18 cellular contexts compared by ENCODE assay signal in the genomic region with DNA sequence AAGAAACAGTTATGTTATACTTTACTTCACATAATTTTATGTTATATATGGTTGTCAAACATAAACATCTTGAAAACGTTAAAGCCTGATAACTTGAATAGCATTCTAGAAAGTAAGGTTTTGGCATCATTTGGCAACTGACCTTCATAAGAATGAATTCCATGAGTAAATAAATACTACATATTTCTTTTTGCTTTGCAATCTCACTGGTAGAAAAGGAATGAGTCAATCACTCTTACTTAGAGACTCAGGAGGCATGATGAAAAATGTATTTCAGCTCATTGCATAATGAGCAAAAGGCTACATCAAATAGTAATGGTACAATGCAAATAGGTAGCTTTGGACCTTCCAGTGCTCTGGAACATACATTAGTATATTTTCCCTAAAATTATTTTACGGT.
DNase-seq lines count a peak whose midpoint lies in the region; FAIRE-seq and TF ChIP-seq lines count a peak whose summit lies in the region.
"Had no signal": no experiment of that assay in that cellular context is flagged by ENCODE, and none has a peak within 500 bp of the region (broad histone marks: within the 10 kb centered on the region; RNA-seq: fewer than 3 reads in every experiment).

No MANE protein-coding gene starts in this region.

- BruUV-seq in MCF 10A (replicated peaks; lab: Mats Ljungman, UMichigan), result no TSS peak

- CTCF ChIA-PET in MCF 10A (lab: Yijun Ruan, JAX), result no interaction called here

- no peak for FAIRE-seq in bronchial epithelial cell (lab: Jason Lieb, UNC)
- FAIRE-seq: GM12878, GM18507, H54 had no signal

- H3K4me3 ChIP-seq in breast epithelium, result no peak overlapping the region
- H3K4me3 ChIP-seq in bronchial epithelial cell (ENCODE audit: low read depth, low read length), result no peak overlapping the region
- no peak overlapping the region for H3K4me3 ChIP-seq in thyroid gland (replicated peaks in 1 of 3)
- H3K4me3 ChIP-seq: BLaER1, GM12878, GM23248 had no signal

- DNase-seq in MCF 10A (ENCODE audit: unreplicated experiment) (peak; percentile 3), breast epithelium (ENCODE audit: low spot score in 2 of 2) (no peak), bronchial epithelial cell (ENCODE audit: low read depth) (peak; percentile 2), fibroblast of peridontal ligament (ENCODE audit: extremely low read depth) (peak; percentile 87), thyroid gland (no peak), hippocampal formation (lab: John Stamatoyannopoulos, UW) (no peak)
- DNase-seq in activated CD8-positive, alpha-beta memory T cell treated with anti-CD3 and anti-CD28 coated beads for 24 hours, result no peak
- DNase-seq: AML-193; Caco-2; CD8-positive, alpha-beta memory T cell; DND-41; GM23248 had no signal

- TF ChIP-seq CTCF in MCF 10A (IDR thresholded peaks at IDR 0.05; ENCODE audit: unreplicated experiment), result no peak
- no peak for TF ChIP-seq CTCF in breast epithelium (IDR thresholded peaks at IDR 0.05)
- TF ChIP-seq CTCF in bronchial epithelial cell (IDR thresholded peaks at IDR 0.05; ENCODE audit: insufficient read depth, low read length, severe bottlenecking), result no peak
- TF ChIP-seq CTCF in thyroid gland (IDR thresholded peaks at IDR 0.05), result no peak

- H3K9me3 ChIP-seq in breast epithelium (no peaks in the 10 kb centered on the region), thyroid gland (no peaks in the 10 kb centered on the region)
- H3K9me3 ChIP-seq: BLaER1, Caco-2 had no signal

- H3K36me3 Mint-ChIP-seq in MCF 10A (ENCODE audit: insufficient read depth, unreplicated experiment), result no peaks in the 10 kb centered on the region
- H3K36me3 Mint-ChIP-seq: CD8-positive, alpha-beta memory T cell had no signal

- no peaks in the 10 kb centered on the region for H3K27me3 ChIP-seq in breast epithelium
- H3K27me3 ChIP-seq in bronchial epithelial cell (ENCODE audit: control insufficient read depth, insufficient read depth, low read length), result no peaks in the 10 kb centered on the region
- no peaks in the 10 kb centered on the region for H3K27me3 ChIP-seq in thyroid gland
- H3K27me3 ChIP-seq: BLaER1 had no signal

- H3K27ac Mint-ChIP-seq in MCF 10A (ENCODE audit: low read depth, unreplicated experiment), result no peak overlapping the region
- H3K27ac Mint-ChIP-seq: CD8-positive, alpha-beta memory T cell had no signal

- H3K36me3 ChIP-seq in breast epithelium (no peaks in the 10 kb centered on the region), bronchial epithelial cell (ENCODE audit: control insufficient read depth, insufficient read depth, low read length) (no peaks in the 10 kb centered on the region), thyroid gland (no peaks in the 10 kb centered on the region)
- H3K36me3 ChIP-seq: BLaER1 had no signal

- no peaks in the 10 kb centered on the region for H3K4me1 Mint-ChIP-seq in MCF 10A (ENCODE audit: insufficient read depth, unreplicated experiment)
- H3K4me1 Mint-ChIP-seq: CD8-positive, alpha-beta memory T cell had no signal

- no peaks in the 10 kb centered on the region for H3K9me3 Mint-ChIP-seq in MCF 10A (ENCODE audit: unreplicated experiment)

- POLR2A ChIA-PET in MCF 10A (lab: Yijun Ruan, JAX), result no interaction called here

- no peak for TF ChIP-seq POLR2A in breast epithelium (IDR thresholded peaks at IDR 0.05)
- TF ChIP-seq POLR2A in thyroid gland (IDR thresholded peaks at IDR 0.05), result no peak

- intact Hi-C loops in MCF 10A (cut with micrococcal nuclease), result no loop called here
- intact Hi-C loops in breast epithelium (cut with DNase I; ENCODE audit: low total_unique reads), result no loop called here
- intact Hi-C loops in thyroid gland (cut with DNase I), result no loop called here

- no peak overlapping the region for H3K4me3 Mint-ChIP-seq in MCF 10A (ENCODE audit: unreplicated experiment)
- H3K4me3 Mint-ChIP-seq: CD8-positive, alpha-beta memory T cell had no signal

- WGBS in thyroid gland, 2 donors, result 87 to 91% methylated on average over 2 of the region's 2 CpGs

- H3K27ac ChIP-seq in breast epithelium (no peak overlapping the region), thyroid gland (no peak overlapping the region)
- H3K27ac ChIP-seq: 22Rv1, BLaER1, GM23248, HL-60 had no signal

- H3K4me1 ChIP-seq in breast epithelium, result no peaks in the 10 kb centered on the region
- H3K4me1 ChIP-seq in thyroid gland, result no peaks in the 10 kb centered on the region
- H3K4me1 ChIP-seq: BLaER1, Caco-2 had no signal

- H3K27me3 Mint-ChIP-seq in MCF 10A (ENCODE audit: insufficient read depth, unreplicated experiment), result no peaks in the 10 kb centered on the region

Comparison
In these comparisons a context has a peak if more than half of its experiments do, and no peak if none do; other contexts are left out.
1. DNase-seq: peak in MCF 10A (single experiment), bronchial epithelial cell (single experiment) and fibroblast of peridontal ligament (single experiment); none in breast epithelium (0 of 2), thyroid gland (0 of 2), activated CD8-positive, alpha-beta memory T cell treated with anti-CD3 and anti-CD28 coated beads for 24 hours (single experiment) and hippocampal formation (0 of 2).